Comparison of ENCODE assay signal across 1 cellular context in the genomic region with DNA sequence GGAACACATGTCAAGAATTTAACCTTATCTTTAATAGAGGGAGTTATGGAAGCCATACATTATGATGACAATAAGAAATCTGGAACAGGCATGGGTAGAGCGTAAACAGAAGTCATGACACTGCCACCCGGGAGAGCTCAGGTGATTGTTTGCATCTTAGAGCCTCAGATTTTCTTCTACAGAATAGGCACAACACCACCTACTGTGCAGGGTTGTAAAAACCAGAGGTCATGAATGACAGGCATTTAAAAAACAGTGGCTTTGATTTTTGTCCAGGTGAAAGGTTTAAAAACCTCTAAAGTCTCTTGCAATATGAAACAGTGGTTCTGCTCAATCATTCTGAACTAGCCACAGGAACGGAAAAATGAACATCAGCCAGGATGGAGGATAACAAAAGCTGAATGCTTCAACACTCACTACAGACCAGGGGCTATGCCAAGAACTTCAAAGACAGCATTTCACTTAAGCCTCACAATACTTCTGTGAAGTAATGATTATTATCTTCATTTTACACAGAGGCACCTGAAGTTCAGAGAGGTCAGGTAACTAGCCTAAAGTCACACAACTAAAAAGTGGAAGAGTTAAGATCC.
TF ChIP-seq lines count a peak whose summit lies in the region.

No MANE protein-coding gene starts in this region.

TF ChIP-seq in GM23338, 12 proteins besides CTCF, POLR2A, EP300 and RAD21 (continued from another document):
- no peak for TF ChIP-seq ZNF462 (CRISPR knock-in tag; IDR thresholded peaks at IDR 0.05)
- no peak for TF ChIP-seq NANOG (IDR thresholded peaks at IDR 0.05; ENCODE audit: borderline replicate concordance)
- TF ChIP-seq, protein P1, sequence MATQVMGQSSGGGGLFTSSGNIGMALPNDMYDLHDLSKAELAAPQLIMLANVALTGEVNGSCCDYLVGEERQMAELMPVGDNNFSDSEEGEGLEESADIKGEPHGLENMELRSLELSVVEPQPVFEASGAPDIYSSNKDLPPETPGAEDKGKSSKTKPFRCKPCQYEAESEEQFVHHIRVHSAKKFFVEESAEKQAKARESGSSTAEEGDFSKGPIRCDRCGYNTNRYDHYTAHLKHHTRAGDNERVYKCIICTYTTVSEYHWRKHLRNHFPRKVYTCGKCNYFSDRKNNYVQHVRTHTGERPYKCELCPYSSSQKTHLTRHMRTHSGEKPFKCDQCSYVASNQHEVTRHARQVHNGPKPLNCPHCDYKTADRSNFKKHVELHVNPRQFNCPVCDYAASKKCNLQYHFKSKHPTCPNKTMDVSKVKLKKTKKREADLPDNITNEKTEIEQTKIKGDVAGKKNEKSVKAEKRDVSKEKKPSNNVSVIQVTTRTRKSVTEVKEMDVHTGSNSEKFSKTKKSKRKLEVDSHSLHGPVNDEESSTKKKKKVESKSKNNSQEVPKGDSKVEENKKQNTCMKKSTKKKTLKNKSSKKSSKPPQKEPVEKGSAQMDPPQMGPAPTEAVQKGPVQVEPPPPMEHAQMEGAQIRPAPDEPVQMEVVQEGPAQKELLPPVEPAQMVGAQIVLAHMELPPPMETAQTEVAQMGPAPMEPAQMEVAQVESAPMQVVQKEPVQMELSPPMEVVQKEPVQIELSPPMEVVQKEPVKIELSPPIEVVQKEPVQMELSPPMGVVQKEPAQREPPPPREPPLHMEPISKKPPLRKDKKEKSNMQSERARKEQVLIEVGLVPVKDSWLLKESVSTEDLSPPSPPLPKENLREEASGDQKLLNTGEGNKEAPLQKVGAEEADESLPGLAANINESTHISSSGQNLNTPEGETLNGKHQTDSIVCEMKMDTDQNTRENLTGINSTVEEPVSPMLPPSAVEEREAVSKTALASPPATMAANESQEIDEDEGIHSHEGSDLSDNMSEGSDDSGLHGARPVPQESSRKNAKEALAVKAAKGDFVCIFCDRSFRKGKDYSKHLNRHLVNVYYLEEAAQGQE (IDR thresholded peaks at IDR 0.05; ENCODE audit: unreplicated experiment) = no peak
- TF ChIP-seq ZNF331 (CRISPR knock-in tag; IDR thresholded peaks at IDR 0.05; ENCODE audit: low read depth) = no peak
- TF ChIP-seq EZH2phosphoT487 (IDR thresholded peaks at IDR 0.05; ENCODE audit: unreplicated experiment) = no peak
- no peak for TF ChIP-seq CREB1 (CRISPR knock-in tag; IDR thresholded peaks at IDR 0.05; ENCODE audit: low read depth)
- no peak for TF ChIP-seq EZH2 (IDR thresholded peaks at IDR 0.05; ENCODE audit: low read depth, unreplicated experiment)
- TF ChIP-seq JUNB (IDR thresholded peaks at IDR 0.05; ENCODE audit: unreplicated experiment) = no peak
- TF ChIP-seq ZNF114 (CRISPR knock-in tag; IDR thresholded peaks at IDR 0.05) = no peak
- no peak for TF ChIP-seq POLR2AphosphoS5 (IDR thresholded peaks at IDR 0.05; ENCODE audit: low read depth)
